In genomic region chr1:29283804-29284195, GRCh38 we compare ENCODE assay signal across 15 cellular contexts. TPM values are rescaled to one million over a fixed set of nuclear protein-coding genes. Genes with fewer than 3 reads are reported as not detected.
DNase-seq lines count a peak whose midpoint lies in the region; ATAC-seq and TF ChIP-seq lines count a peak whose summit lies in the region.
"Had no signal": no experiment of that assay in that cellular context is flagged by ENCODE, and none has a peak within 500 bp of the region (broad histone marks: within the 10 kb centered on the region; RNA-seq: fewer than 3 reads in every experiment).

No MANE protein-coding gene starts in this region.

- peak overlapping the region; percentile 55 for H3K27ac Mint-ChIP-seq in activated T-helper 17 cell treated with anti-CD3 and anti-CD28 coated beads, Interleukin-2, amount 50 U/mL, for 72 hours

- no peak for TF ChIP-seq CTCF in 22Rv1 (IDR thresholded peaks at IDR 0.05)

- no peak overlapping the region for H3K23ac ChIP-seq in mesenchymal stem cell (ENCODE audit: low read length in 2 of 2)

- H3K27me3 ChIP-seq in H7 (ENCODE audit: control insufficient read depth, insufficient read depth, low read length) (no peaks in the 10 kb centered on the region), mesenchymal stem cell (ENCODE audit: control insufficient read depth in 1 of 2, insufficient read depth in 1 of 2, low read length in 2 of 2) (no peaks in the 10 kb centered on the region)
- H3K27me3 ChIP-seq: colonic mucosa, heart right ventricle, testis had no signal

- H2AK5ac ChIP-seq in mesenchymal stem cell (ENCODE audit: low read length, severe bottlenecking), result no peak overlapping the region

- no peak overlapping the region for H3K4me2 ChIP-seq in mesenchymal stem cell (ENCODE audit: low read length, poor library complexity, severe bottlenecking)

- H3K36me3 Mint-ChIP-seq in activated T-helper 17 cell treated with anti-CD3 and anti-CD28 coated beads, Interleukin-2, amount 50 U/mL, for 72 hours (ENCODE audit: low read depth), result no peaks in the 10 kb centered on the region

- no peak overlapping the region for H2BK15ac ChIP-seq in mesenchymal stem cell (ENCODE audit: low read depth, poor library complexity, severe bottlenecking)

- peaks cover 5% of the 10 kb centered on the region for H3K4me1 Mint-ChIP-seq in activated T-helper 17 cell treated with anti-CD3 and anti-CD28 coated beads, Interleukin-2, amount 50 U/mL, for 72 hours

- H2AFZ ChIP-seq in mesenchymal stem cell (ENCODE audit: low read depth, low read length), result no peak overlapping the region

- H3K27ac ChIP-seq in 22Rv1, result peak overlapping the region; percentile 62
- H3K27ac ChIP-seq in mesenchymal stem cell (ENCODE audit: low read length, poor library complexity, severe bottlenecking), result no peak overlapping the region
- H3K27ac ChIP-seq: colonic mucosa, heart right ventricle, testis had no signal

- no peak overlapping the region for H3K18ac ChIP-seq in mesenchymal stem cell (ENCODE audit: low read depth in 1 of 2, low read length in 2 of 2)

- 76% methylated on average over 10 of the region's 10 CpGs for WGBS in mesenchymal stem cell

- DNase-seq in H7, result no peak
- DNase-seq in mesenchymal stem cell, result no peak
- no peak for DNase-seq in stimulated activated CD4-positive, alpha-beta T cell treated with anti-CD3 and anti-CD28 coated beads, Interleukin-15, amount 100 ng/mL, for 24 hours
- DNase-seq in D341Med (ENCODE audit: low spot score), result no peak
- no peak for DNase-seq in activated gamma-delta T cell (lab: John Stamatoyannopoulos, UW)
- DNase-seq: anterior cingulate cortex, left cardiac atrium, NCI-H2107, T1000 had no signal

- H2BK5ac ChIP-seq in mesenchymal stem cell (ENCODE audit: low read depth, low read length, poor library complexity, severe bottlenecking), result no peak overlapping the region

- H3K9ac ChIP-seq in mesenchymal stem cell (ENCODE audit: low read length), result no peak overlapping the region

- no peak for ATAC-seq in activated T-helper 17 cell treated with anti-CD3 and anti-CD28 coated beads, Interleukin-2, amount 50 U/mL, for 72 hours (replicated peaks)
- no peak for ATAC-seq in esophagus mucosa

- H3K4me3 ChIP-seq in H7 (ENCODE audit: insufficient read depth, low read depth, low read length) (peak overlapping the region; percentile 24), mesenchymal stem cell (ENCODE audit: insufficient read depth in 1 of 2, low read depth in 1 of 2, low read length in 2 of 2) (no peak overlapping the region)
- H3K4me3 ChIP-seq: colonic mucosa, heart right ventricle had no signal

- H3K36me3 ChIP-seq in H7 (replicated peaks; ENCODE audit: control insufficient read depth, insufficient read depth, low read length), result no peaks in the 10 kb centered on the region; the same call in 1 of the 2 replicates
- peaks cover 20 to 35% of the 10 kb centered on the region in 2 experiments for H3K36me3 ChIP-seq in mesenchymal stem cell (ENCODE audit: control insufficient read depth in 1 of 2, insufficient read depth in 2 of 2, low read depth in 1 of 2, low read length in 2 of 2)
- H3K36me3 ChIP-seq: colonic mucosa had no signal

- H4K8ac ChIP-seq in mesenchymal stem cell (ENCODE audit: low read length), result no peak overlapping the region

- no peaks in the 10 kb centered on the region for H3K9me3 Mint-ChIP-seq in activated T-helper 17 cell treated with anti-CD3 and anti-CD28 coated beads, Interleukin-2, amount 50 U/mL, for 72 hours

- peak overlapping the region; percentile 48 for H3K4me3 Mint-ChIP-seq in activated T-helper 17 cell treated with anti-CD3 and anti-CD28 coated beads, Interleukin-2, amount 50 U/mL, for 72 hours

- H3K9me3 ChIP-seq in mesenchymal stem cell (ENCODE audit: control insufficient read depth, low read length), result no peaks in the 10 kb centered on the region
- H3K9me3 ChIP-seq: colonic mucosa, heart right ventricle, testis had no signal

- H4K91ac ChIP-seq in mesenchymal stem cell (ENCODE audit: low read length), result peak overlapping the region; percentile 31

- peaks cover 10% of the 10 kb centered on the region for H3K4me1 ChIP-seq in mesenchymal stem cell (ENCODE audit: control insufficient read depth, insufficient read depth, low read depth, low read length)
- H3K4me1 ChIP-seq: colonic mucosa had no signal

- H2BK120ac ChIP-seq in mesenchymal stem cell (ENCODE audit: low read depth, low read length), result no peak overlapping the region

- no peak overlapping the region for H2BK12ac ChIP-seq in mesenchymal stem cell (ENCODE audit: low read length in 2 of 2)

- peaks cover 3% of the 10 kb centered on the region for H3K27me3 Mint-ChIP-seq in activated T-helper 17 cell treated with anti-CD3 and anti-CD28 coated beads, Interleukin-2, amount 50 U/mL, for 72 hours

- H3K4ac ChIP-seq in mesenchymal stem cell (ENCODE audit: low read depth in 1 of 2, low read length in 2 of 2), result no peak overlapping the region

- no peak overlapping the region for H3K14ac ChIP-seq in mesenchymal stem cell (ENCODE audit: low read length in 2 of 2)

- no peaks in the 10 kb centered on the region for H3K79me1 ChIP-seq in mesenchymal stem cell (replicated peaks; ENCODE audit: low read length, poor library complexity, severe bottlenecking)

RNA-seq across cellular contexts. Expression of gene PTPRU, which starts 47.5 kb away (rescaled TPM):
- total RNA-seq in H7 (2014; rRNA removed; shearing (Covaris generic)), result 24.6 and 28.6 TPM in 2 replicates
- total RNA-seq in activated T-helper 17 cell treated with anti-CD3 and anti-CD28 coated beads, Interleukin-2, amount 50 U/mL, for 72 hours, result 1 to 10 TPM in 1 of 2 donors, under 1 TPM in 1; 0.99 to 2.1 TPM
- 10.1 TPM for polyA plus RNA-seq in mesenchymal stem cell (2013, experiment 1 of 2)
- polyA plus RNA-seq in mesenchymal stem cell (2013, experiment 2 of 2), result 9.8 TPM
- 6.2 TPM for total RNA-seq in esophagus mucosa

RNA-seq across cellular contexts. Expression of gene MECR, which starts 53.1 kb away (rescaled TPM):
- total RNA-seq in H7 (2014; rRNA removed; shearing (Covaris generic)), result 62.1 and 71.1 TPM in 2 replicates
- total RNA-seq in activated T-helper 17 cell treated with anti-CD3 and anti-CD28 coated beads, Interleukin-2, amount 50 U/mL, for 72 hours, result 10 to 100 TPM; 21.0 to 38.3 TPM
- polyA plus RNA-seq in mesenchymal stem cell (2013, experiment 1 of 2), result 17.2 TPM
- 18.3 TPM for polyA plus RNA-seq in mesenchymal stem cell (2013, experiment 2 of 2)
- 21.0 TPM for total RNA-seq in esophagus mucosa
